ENCODE assay signal across 17 cellular contexts in genomic region chr10:30098624-30099023, GRCh38. TPM values are rescaled to one million over a fixed set of nuclear protein-coding genes. Genes with fewer than 3 reads are reported as not detected.
DNase-seq lines count a peak whose midpoint lies in the region; ATAC-seq, FAIRE-seq and TF ChIP-seq lines count a peak whose summit lies in the region.
"Had no signal": no experiment of that assay in that cellular context is flagged by ENCODE, and none has a peak within 500 bp of the region (broad histone marks: within the 10 kb centered on the region; RNA-seq: fewer than 3 reads in every experiment).

No MANE protein-coding gene starts in this region.

- H3K9me3 Mint-ChIP-seq in astrocyte (ENCODE audit: unreplicated experiment), result peaks cover 5% of the 10 kb centered on the region
- H3K9me3 Mint-ChIP-seq: activated naive CD4-positive, alpha-beta T cell treated with anti-CD3 and anti-CD28 coated beads for 36 hours; dendritic cell treated with granulocyte-macrophage colony-stimulating factor and Interleukin-4, amounts not matched to agents 40 ng/mL and 50 ng/mL, for 4 days; T-helper 2 cell treated with Interferon-gamma antibody and Interleukin-4, amounts not matched to agents 5 μg/mL and 100 μg/mL, for 36 hours had no signal

- 30 to 36% (median 30%) methylated on average over 3 of the region's 3 CpGs for WGBS in psoas muscle, 3 donors

- in situ Hi-C loops in HAP-1 (cut with MboI; ENCODE audit: low sequenced_read_pairs), result no loop called here

- no peak overlapping the region for H2AFZ ChIP-seq in astrocyte (ENCODE audit: low read depth, low read length)

- H3K27me3 Mint-ChIP-seq in astrocyte (ENCODE audit: low read depth, unreplicated experiment), result no peaks in the 10 kb centered on the region

- intact Hi-C loops in psoas muscle (cut with DNase I), result no loop called here

- peak; percentile 63 for DNase-seq in AG04450 (ENCODE audit: low read depth, low spot score)
- DNase-seq in HS-5 (ENCODE audit: low read depth), result peak; percentile 63
- DNase-seq in astrocyte (ENCODE audit: low read depth), result peak; percentile 97
- peak; percentile 86 for DNase-seq in iris pigment epithelial cell (ENCODE audit: low read depth)
- DNase-seq in psoas muscle, result no peak
- DNase-seq in HAP-1 (ENCODE audit: low spot score in 2 of 2), result no peak
- no peak for DNase-seq in COR-L47 (lab: John Stamatoyannopoulos, UW)
- DNase-seq: activated naive CD4-positive, alpha-beta T cell treated with anti-CD3 and anti-CD28 coated beads for 36 hours; BE2C; GF-D8; NCI-H2171 treated with DMSO at 0.1 percent for 48 hours; occipital lobe; OCI-M1 had no signal

- peaks cover 6% of the 10 kb centered on the region for H3K4me1 ChIP-seq in astrocyte (ENCODE audit: insufficient read depth, low read length)
- no peaks in the 10 kb centered on the region for H3K4me1 ChIP-seq in psoas muscle
- no peaks in the 10 kb centered on the region; the same call in 1 of the 2 replicates for H3K4me1 ChIP-seq in HAP-1
- H3K4me1 ChIP-seq: BE2C, vagina had no signal

- CTCF ChIA-PET in AG04450 (lab: Charles Lee), result interaction anchor here (0.9 to 1.0 kb wide), 2 partner anchors 100 to 143 kb away, joined by 3 read pairs; no protein-coding TSS in a partner anchor

- H3K27me3 ChIP-seq in AG04450 (ENCODE audit: control insufficient read depth, insufficient read depth, low read length) (no peaks in the 10 kb centered on the region), astrocyte (ENCODE audit: insufficient read depth, low read length) (no peaks in the 10 kb centered on the region), psoas muscle (ENCODE audit: insufficient read depth in 3 of 3, low read length in 2 of 3) (no peaks in the 10 kb centered on the region), HAP-1 (ENCODE audit: low read depth) (no peaks in the 10 kb centered on the region)
- H3K27me3 ChIP-seq: vagina had no signal

- FAIRE-seq in astrocyte (lab: Jason Lieb, UNC), result peak; percentile 92

- H4K20me1 ChIP-seq in astrocyte (ENCODE audit: insufficient read depth, low read length), result no peaks in the 10 kb centered on the region

- H3K9me3 ChIP-seq in AG04450 (ENCODE audit: control insufficient read depth, insufficient read depth, low read length) (no peaks in the 10 kb centered on the region), astrocyte (ENCODE audit: insufficient read depth, low read depth, low read length) (no peaks in the 10 kb centered on the region), psoas muscle (no peaks in the 10 kb centered on the region), HAP-1 (no peaks in the 10 kb centered on the region)
- H3K9me3 ChIP-seq: BE2C, vagina had no signal

- H3K4me2 ChIP-seq in astrocyte (ENCODE audit: low read length), result peak overlapping the region; percentile 36

- no peak overlapping the region for H3K4me3 Mint-ChIP-seq in astrocyte (ENCODE audit: unreplicated experiment)
- H3K4me3 Mint-ChIP-seq: activated naive CD4-positive, alpha-beta T cell treated with anti-CD3 and anti-CD28 coated beads for 36 hours; dendritic cell treated with granulocyte-macrophage colony-stimulating factor and Interleukin-4, amounts not matched to agents 40 ng/mL and 50 ng/mL, for 4 days; T-helper 2 cell treated with Interferon-gamma antibody and Interleukin-4, amounts not matched to agents 5 μg/mL and 100 μg/mL, for 36 hours had no signal

- H3K4me3 ChIP-seq in AG04450 (ENCODE audit: low read depth, low read length), result no peak overlapping the region
- no peak overlapping the region for H3K4me3 ChIP-seq in astrocyte (ENCODE audit: insufficient read depth, low read depth, low read length)
- no peak overlapping the region for H3K4me3 ChIP-seq in psoas muscle
- no peak overlapping the region for H3K4me3 ChIP-seq in HAP-1
- H3K4me3 ChIP-seq: vagina had no signal

- H3K36me3 ChIP-seq in astrocyte (ENCODE audit: insufficient read depth, low read length) (no peaks in the 10 kb centered on the region), psoas muscle (ENCODE audit: insufficient read depth in 1 of 2, low read depth in 1 of 2) (no peaks in the 10 kb centered on the region), HAP-1 (replicated peaks) (no peaks in the 10 kb centered on the region)
- H3K36me3 ChIP-seq: BE2C, vagina had no signal

- ATAC-seq in psoas muscle (no peak), GM21390 (IDR thresholded peaks at IDR 0.05; ENCODE audit: unreplicated experiment) (no peak)

- no peak overlapping the region for H3K9ac ChIP-seq in astrocyte (ENCODE audit: low read length)

- H3K27ac ChIP-seq in AG04450 (ENCODE audit: low read depth, low read length), result no peak overlapping the region
- no peak overlapping the region for H3K27ac ChIP-seq in astrocyte (ENCODE audit: low read depth, low read length)
- no peak overlapping the region for H3K27ac ChIP-seq in psoas muscle
- H3K27ac ChIP-seq: vagina had no signal

- no peak for TF ChIP-seq CTCF in AG04450 (IDR thresholded peaks at IDR 0.05; ENCODE audit: low read depth, low read length)
- TF ChIP-seq CTCF in astrocyte (IDR thresholded peaks at IDR 0.05; ENCODE audit: insufficient read depth, low read depth, low read length), result no peak
- TF ChIP-seq CTCF in psoas muscle (IDR thresholded peaks at IDR 0.05), result no peak

- no peaks in the 10 kb centered on the region for H3K36me3 Mint-ChIP-seq in astrocyte (ENCODE audit: low read depth, unreplicated experiment)

- H3K79me2 ChIP-seq in astrocyte (ENCODE audit: insufficient read depth, low read length), result no peaks in the 10 kb centered on the region

- POLR2A ChIA-PET in AG04450 (lab: Yijun Ruan, JAX), result interaction anchor here (0.5 to 0.9 kb wide), 4 partner anchors 13 to 88 kb away, joined by 3 to 6 read pairs (median 3); no protein-coding TSS in a partner anchor

- no peak overlapping the region for H3K27ac Mint-ChIP-seq in astrocyte (ENCODE audit: unreplicated experiment)
- H3K27ac Mint-ChIP-seq: activated naive CD4-positive, alpha-beta T cell treated with anti-CD3 and anti-CD28 coated beads for 36 hours; dendritic cell treated with granulocyte-macrophage colony-stimulating factor and Interleukin-4, amounts not matched to agents 40 ng/mL and 50 ng/mL, for 4 days; T-helper 2 cell treated with Interferon-gamma antibody and Interleukin-4, amounts not matched to agents 5 μg/mL and 100 μg/mL, for 36 hours had no signal

- peaks cover 21% of the 10 kb centered on the region for H3K4me1 Mint-ChIP-seq in astrocyte (ENCODE audit: low read depth, unreplicated experiment)

RNA-seq across cellular contexts. Expression of gene JCAD, which starts 39.2 kb away (rescaled TPM):
- polyA plus RNA-seq in AG04450 (2011; rRNA removed), result 38.3 and 41.2 TPM in 2 replicates
- polyA minus RNA-seq in AG04450 (2011; rRNA and poly(A)+ RNA removed), result 74.2 and 76.4 TPM in 2 replicates
- total RNA-seq in astrocyte, result 27.3 and 29.0 TPM in 2 replicates
- 10 to 100 TPM; 10.9 to 22.5 (median 14.7) TPM for total RNA-seq in psoas muscle
- 1 to 10 TPM; 4.3 to 4.9 (median 4.7) TPM for polyA plus RNA-seq in psoas muscle

Comparison
In these comparisons a context has a peak if more than half of its experiments do, and no peak if none do; other contexts are left out.
1. DNase-seq: peak in AG04450 (single experiment), HS-5 (single experiment), astrocyte (single experiment) and iris pigment epithelial cell (single experiment); none in psoas muscle (0 of 2), HAP-1 (0 of 2) and COR-L47 (single experiment).